In genomic region chr5:126341906-126342625, GRCh38 we compare ENCODE assay signal across 23 cellular contexts.
"Had no signal": no experiment of that assay in that cellular context is flagged by ENCODE, and none has a peak within 500 bp of the region (broad histone marks: within the 10 kb centered on the region; RNA-seq: fewer than 3 reads in every experiment).

No MANE protein-coding gene starts in this region.

- H3K4me3 ChIP-seq: MG63, Peyer's patch had no signal

- H3K4me1 ChIP-seq: Peyer's patch had no signal

- H3K9me3 ChIP-seq: MG63, Peyer's patch had no signal

- H3K27me3 ChIP-seq: Peyer's patch had no signal

- ATAC-seq: activated CD8-positive, alpha-beta T cell treated with anti-CD3 and anti-CD28 coated beads for 36 hours; activated T-cell treated with anti-CD3 and anti-CD28 coated beads, Interleukin-2, amount 50 U/mL, for 72 hours; T-cell had no signal

- DNase-seq: activated CD4-positive, CD25-positive, alpha-beta regulatory T cell; activated CD8-positive, alpha-beta memory T cell treated with anti-CD3 and anti-CD28 coated beads, Interleukin-2, amount 50 U/mL, for 4 hours; activated CD8-positive, alpha-beta T cell treated with anti-CD3 and anti-CD28 coated beads for 36 hours; activated gamma-delta T cell treated with Interleukin-2 at 50 U/mL for 16 hours; activated naive CD4-positive, alpha-beta T cell treated with anti-CD3 and anti-CD28 coated beads, Interleukin-2, amount 10 ng/mL, durations not matched to agents 7 days and 5 days; activated naive CD8-positive, alpha-beta T cell treated with anti-CD3 and anti-CD28 coated beads for 36 hours; activated T-cell treated with anti-CD3 and anti-CD28 coated beads, Interleukin-2, amount 50 U/mL, for 72 hours; central memory CD4-positive, alpha-beta T cell; MG63; NCI-H1105; NCI-H1436; NCI-H187; NCI-H2081; NCI-H510A treated with DMSO at 0.1 percent for 48 hours; NCI-H69; NK-92 treated with Interleukin-12 subunit alpha and Interleukin-12 subunit beta, amount 100 ng/mL, for 24 hours; OCI-M1; Peyer's patch; SHP77 treated with DMSO at 0.1 percent for 48 hours; T-cell; T-helper 2 cell had no signal

- H3K27ac ChIP-seq: KMS-11, Peyer's patch, VCaP had no signal

- H3K36me3 ChIP-seq: MG63, Peyer's patch had no signal
